In the genomic region with DNA sequence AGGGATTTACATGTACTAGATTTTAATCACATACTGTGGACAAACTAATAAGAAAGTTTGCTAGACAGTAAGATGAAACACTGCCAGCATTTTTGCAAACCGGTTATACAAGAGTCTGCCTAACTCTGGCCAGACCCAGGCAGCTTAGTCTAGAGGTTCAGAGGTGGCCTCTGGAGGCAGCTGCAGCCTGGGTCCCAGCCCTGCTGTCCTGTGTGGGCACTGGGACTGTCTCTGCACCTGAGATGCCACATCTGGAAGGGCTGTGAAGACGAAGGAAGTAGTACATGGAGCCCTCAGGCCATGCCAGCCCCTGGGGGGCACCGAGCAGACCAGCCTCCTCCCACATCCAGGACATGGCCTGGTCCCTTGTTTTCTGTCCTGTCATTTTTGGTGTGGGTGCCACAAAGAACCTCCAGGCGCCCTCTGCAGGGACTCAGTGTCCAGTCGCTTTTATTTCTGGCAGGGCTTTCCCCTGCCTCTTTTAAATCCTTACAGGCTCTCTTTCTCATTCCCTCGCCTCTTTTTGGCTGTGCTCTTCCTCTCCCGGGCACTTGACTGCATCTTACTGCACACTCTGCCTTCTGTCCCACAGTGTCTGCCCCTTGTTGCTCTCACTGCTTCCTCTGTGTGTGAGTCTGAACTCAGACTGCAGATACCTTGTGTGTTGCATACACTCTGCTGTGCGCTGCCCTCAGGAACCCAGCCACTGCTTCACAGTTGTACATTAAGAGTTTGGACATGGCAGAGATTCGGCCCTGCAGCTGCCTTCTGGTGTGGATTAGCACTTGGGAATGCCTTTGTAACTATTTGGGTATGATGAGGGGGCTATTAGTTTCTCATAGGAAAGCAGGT, we compare ENCODE assay signal across 1 cellular context.
TF ChIP-seq lines count a peak whose summit lies in the region.

No MANE protein-coding gene starts in this region.

TF ChIP-seq in HepG2, 621 proteins besides CTCF, POLR2A, EP300 and RAD21 (continued from another document and continues in another):
- TF ChIP-seq, protein P1, sequence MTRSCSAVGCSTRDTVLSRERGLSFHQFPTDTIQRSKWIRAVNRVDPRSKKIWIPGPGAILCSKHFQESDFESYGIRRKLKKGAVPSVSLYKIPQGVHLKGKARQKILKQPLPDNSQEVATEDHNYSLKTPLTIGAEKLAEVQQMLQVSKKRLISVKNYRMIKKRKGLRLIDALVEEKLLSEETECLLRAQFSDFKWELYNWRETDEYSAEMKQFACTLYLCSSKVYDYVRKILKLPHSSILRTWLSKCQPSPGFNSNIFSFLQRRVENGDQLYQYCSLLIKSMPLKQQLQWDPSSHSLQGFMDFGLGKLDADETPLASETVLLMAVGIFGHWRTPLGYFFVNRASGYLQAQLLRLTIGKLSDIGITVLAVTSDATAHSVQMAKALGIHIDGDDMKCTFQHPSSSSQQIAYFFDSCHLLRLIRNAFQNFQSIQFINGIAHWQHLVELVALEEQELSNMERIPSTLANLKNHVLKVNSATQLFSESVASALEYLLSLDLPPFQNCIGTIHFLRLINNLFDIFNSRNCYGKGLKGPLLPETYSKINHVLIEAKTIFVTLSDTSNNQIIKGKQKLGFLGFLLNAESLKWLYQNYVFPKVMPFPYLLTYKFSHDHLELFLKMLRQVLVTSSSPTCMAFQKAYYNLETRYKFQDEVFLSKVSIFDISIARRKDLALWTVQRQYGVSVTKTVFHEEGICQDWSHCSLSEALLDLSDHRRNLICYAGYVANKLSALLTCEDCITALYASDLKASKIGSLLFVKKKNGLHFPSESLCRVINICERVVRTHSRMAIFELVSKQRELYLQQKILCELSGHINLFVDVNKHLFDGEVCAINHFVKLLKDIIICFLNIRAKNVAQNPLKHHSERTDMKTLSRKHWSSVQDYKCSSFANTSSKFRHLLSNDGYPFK (CRISPR knock-in tag; IDR thresholded peaks at IDR 0.05; ENCODE audit: borderline replicate concordance): peak; percentile 27; the same call in 1 of the 2 replicates
- no peak for TF ChIP-seq DNMT3B (CRISPR knock-in tag; conservative IDR thresholded peaks at IDR 0.05)
- TF ChIP-seq TCF7L2 (IDR thresholded peaks at IDR 0.05; ENCODE audit: low read depth, low read length): no peak
- TF ChIP-seq ZNF572 (CRISPR knock-in tag; IDR thresholded peaks at IDR 0.05): no peak
- no peak for TF ChIP-seq KMT2A (CRISPR knock-in tag; IDR thresholded peaks at IDR 0.05)
- no peak for TF ChIP-seq ZNF724P (CRISPR knock-in tag; IDR thresholded peaks at IDR 0.05; ENCODE audit: borderline replicate concordance)
- no peak for TF ChIP-seq CENPX (CRISPR knock-in tag; IDR thresholded peaks at IDR 0.05)
- no peak for TF ChIP-seq HNRNPLL (IDR thresholded peaks at IDR 0.05; ENCODE audit: low read depth, low read length, poor library complexity, severe bottlenecking)
- no peak for TF ChIP-seq MATR3 (CRISPR knock-in tag; IDR thresholded peaks at IDR 0.05)
- TF ChIP-seq, protein P2, sequence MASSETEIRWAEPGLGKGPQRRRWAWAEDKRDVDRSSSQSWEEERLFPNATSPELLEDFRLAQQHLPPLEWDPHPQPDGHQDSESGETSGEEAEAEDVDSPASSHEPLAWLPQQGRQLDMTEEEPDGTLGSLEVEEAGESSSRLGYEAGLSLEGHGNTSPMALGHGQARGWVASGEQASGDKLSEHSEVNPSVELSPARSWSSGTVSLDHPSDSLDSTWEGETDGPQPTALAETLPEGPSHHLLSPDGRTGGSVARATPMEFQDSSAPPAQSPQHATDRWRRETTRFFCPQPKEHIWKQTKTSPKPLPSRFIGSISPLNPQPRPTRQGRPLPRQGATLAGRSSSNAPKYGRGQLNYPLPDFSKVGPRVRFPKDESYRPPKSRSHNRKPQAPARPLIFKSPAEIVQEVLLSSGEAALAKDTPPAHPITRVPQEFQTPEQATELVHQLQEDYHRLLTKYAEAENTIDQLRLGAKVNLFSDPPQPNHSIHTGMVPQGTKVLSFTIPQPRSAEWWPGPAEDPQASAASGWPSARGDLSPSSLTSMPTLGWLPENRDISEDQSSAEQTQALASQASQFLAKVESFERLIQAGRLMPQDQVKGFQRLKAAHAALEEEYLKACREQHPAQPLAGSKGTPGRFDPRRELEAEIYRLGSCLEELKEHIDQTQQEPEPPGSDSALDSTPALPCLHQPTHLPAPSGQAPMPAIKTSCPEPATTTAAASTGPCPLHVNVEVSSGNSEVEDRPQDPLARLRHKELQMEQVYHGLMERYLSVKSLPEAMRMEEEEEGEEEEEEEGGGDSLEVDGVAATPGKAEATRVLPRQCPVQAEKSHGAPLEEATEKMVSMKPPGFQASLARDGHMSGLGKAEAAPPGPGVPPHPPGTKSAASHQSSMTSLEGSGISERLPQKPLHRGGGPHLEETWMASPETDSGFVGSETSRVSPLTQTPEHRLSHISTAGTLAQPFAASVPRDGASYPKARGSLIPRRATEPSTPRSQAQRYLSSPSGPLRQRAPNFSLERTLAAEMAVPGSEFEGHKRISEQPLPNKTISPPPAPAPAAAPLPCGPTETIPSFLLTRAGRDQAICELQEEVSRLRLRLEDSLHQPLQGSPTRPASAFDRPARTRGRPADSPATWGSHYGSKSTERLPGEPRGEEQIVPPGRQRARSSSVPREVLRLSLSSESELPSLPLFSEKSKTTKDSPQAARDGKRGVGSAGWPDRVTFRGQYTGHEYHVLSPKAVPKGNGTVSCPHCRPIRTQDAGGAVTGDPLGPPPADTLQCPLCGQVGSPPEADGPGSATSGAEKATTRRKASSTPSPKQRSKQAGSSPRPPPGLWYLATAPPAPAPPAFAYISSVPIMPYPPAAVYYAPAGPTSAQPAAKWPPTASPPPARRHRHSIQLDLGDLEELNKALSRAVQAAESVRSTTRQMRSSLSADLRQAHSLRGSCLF (CRISPR knock-in tag; IDR thresholded peaks at IDR 0.05; ENCODE audit: borderline replicate concordance): no peak
- TF ChIP-seq, protein P3, sequence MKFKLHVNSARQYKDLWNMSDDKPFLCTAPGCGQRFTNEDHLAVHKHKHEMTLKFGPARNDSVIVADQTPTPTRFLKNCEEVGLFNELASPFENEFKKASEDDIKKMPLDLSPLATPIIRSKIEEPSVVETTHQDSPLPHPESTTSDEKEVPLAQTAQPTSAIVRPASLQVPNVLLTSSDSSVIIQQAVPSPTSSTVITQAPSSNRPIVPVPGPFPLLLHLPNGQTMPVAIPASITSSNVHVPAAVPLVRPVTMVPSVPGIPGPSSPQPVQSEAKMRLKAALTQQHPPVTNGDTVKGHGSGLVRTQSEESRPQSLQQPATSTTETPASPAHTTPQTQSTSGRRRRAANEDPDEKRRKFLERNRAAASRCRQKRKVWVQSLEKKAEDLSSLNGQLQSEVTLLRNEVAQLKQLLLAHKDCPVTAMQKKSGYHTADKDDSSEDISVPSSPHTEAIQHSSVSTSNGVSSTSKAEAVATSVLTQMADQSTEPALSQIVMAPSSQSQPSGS (CRISPR knock-in tag; IDR thresholded peaks at IDR 0.05): 0 out of 2 replicates have a peak, but pooled peaks have one; percentile 21
- TF ChIP-seq, protein P4, sequence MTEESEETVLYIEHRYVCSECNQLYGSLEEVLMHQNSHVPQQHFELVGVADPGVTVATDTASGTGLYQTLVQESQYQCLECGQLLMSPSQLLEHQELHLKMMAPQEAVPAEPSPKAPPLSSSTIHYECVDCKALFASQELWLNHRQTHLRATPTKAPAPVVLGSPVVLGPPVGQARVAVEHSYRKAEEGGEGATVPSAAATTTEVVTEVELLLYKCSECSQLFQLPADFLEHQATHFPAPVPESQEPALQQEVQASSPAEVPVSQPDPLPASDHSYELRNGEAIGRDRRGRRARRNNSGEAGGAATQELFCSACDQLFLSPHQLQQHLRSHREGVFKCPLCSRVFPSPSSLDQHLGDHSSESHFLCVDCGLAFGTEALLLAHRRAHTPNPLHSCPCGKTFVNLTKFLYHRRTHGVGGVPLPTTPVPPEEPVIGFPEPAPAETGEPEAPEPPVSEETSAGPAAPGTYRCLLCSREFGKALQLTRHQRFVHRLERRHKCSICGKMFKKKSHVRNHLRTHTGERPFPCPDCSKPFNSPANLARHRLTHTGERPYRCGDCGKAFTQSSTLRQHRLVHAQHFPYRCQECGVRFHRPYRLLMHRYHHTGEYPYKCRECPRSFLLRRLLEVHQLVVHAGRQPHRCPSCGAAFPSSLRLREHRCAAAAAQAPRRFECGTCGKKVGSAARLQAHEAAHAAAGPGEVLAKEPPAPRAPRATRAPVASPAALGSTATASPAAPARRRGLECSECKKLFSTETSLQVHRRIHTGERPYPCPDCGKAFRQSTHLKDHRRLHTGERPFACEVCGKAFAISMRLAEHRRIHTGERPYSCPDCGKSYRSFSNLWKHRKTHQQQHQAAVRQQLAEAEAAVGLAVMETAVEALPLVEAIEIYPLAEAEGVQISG (CRISPR knock-in tag; IDR thresholded peaks at IDR 0.05): 0 out of 2 replicates have a peak, but pooled peaks have one; percentile 17
- no peak for TF ChIP-seq IRX3 (CRISPR knock-in tag; IDR thresholded peaks at IDR 0.05; ENCODE audit: borderline replicate concordance, low read depth)
- TF ChIP-seq MIER2 (CRISPR knock-in tag; IDR thresholded peaks at IDR 0.05): 0 out of 2 replicates have a peak, but pooled peaks have one; percentile 7
- TF ChIP-seq ATF1 (CRISPR knock-in tag; IDR thresholded peaks at IDR 0.05): no peak
- no peak for TF ChIP-seq ZBTB21 (CRISPR knock-in tag; IDR thresholded peaks at IDR 0.05)
- TF ChIP-seq ZNF749 (CRISPR knock-in tag; IDR thresholded peaks at IDR 0.05; ENCODE audit: borderline replicate concordance): no peak
- no peak for TF ChIP-seq ZNF253 (CRISPR knock-in tag; IDR thresholded peaks at IDR 0.05; ENCODE audit: borderline replicate concordance)
- TF ChIP-seq SKI (IDR thresholded peaks at IDR 0.05; ENCODE audit: partially characterized antibody): no peak
- no peak for TF ChIP-seq ZNF543 (CRISPR knock-in tag; IDR thresholded peaks at IDR 0.05)
- TF ChIP-seq, protein P5, sequence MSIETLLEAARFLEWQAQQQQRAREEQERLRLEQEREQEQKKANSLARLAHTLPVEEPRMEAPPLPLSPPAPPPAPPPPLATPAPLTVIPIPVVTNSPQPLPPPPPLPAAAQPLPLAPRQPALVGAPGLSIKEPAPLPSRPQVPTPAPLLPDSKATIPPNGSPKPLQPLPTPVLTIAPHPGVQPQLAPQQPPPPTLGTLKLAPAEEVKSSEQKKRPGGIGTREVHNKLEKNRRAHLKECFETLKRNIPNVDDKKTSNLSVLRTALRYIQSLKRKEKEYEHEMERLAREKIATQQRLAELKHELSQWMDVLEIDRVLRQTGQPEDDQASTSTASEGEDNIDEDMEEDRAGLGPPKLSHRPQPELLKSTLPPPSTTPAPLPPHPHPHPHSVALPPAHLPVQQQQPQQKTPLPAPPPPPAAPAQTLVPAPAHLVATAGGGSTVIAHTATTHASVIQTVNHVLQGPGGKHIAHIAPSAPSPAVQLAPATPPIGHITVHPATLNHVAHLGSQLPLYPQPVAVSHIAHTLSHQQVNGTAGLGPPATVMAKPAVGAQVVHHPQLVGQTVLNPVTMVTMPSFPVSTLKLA (IDR thresholded peaks at IDR 0.05): no peak
- TF ChIP-seq ZNF354B (CRISPR knock-in tag; IDR thresholded peaks at IDR 0.05): no peak
- no peak for TF ChIP-seq TCF12 (IDR thresholded peaks at IDR 0.05)
- 0 out of 2 replicates have a peak, but pooled peaks have one; percentile 37 for TF ChIP-seq TCF12 (CRISPR knock-in tag; IDR thresholded peaks at IDR 0.05)
- TF ChIP-seq HOXD1 (CRISPR knock-in tag; IDR thresholded peaks at IDR 0.05): no peak
- TF ChIP-seq, protein P6, sequence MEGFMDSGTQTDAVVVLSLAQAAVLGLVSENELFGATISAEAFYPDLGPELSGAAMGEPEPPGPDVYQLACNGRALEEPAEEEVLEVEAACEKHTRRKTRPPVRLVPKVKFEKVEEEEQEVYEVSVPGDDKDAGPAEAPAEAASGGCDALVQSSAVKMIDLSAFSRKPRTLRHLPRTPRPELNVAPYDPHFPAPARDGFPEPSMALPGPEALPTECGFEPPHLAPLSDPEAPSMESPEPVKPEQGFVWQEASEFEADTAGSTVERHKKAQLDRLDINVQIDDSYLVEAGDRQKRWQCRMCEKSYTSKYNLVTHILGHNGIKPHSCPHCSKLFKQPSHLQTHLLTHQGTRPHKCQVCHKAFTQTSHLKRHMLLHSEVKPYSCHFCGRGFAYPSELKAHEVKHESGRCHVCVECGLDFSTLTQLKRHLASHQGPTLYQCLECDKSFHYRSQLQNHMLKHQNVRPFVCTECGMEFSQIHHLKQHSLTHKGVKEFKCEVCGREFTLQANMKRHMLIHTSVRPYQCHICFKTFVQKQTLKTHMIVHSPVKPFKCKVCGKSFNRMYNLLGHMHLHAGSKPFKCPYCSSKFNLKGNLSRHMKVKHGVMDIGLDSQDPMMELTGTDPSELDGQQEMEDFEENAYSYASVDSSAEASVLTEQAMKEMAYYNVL (CRISPR knock-in tag; IDR thresholded peaks at IDR 0.05; ENCODE audit: borderline replicate concordance): peak; percentile 74; the same call in 1 of the 2 replicates
- peak; percentile 50; the same call in 1 of the 2 replicates for TF ChIP-seq SMAD3 (CRISPR knock-in tag; IDR thresholded peaks at IDR 0.05)
- no peak for TF ChIP-seq ZNF33A (CRISPR knock-in tag; IDR thresholded peaks at IDR 0.05; ENCODE audit: borderline replicate concordance)
- TF ChIP-seq NFYC (CRISPR knock-in tag; IDR thresholded peaks at IDR 0.05): no peak
- TF ChIP-seq ETV5 (CRISPR knock-in tag; IDR thresholded peaks at IDR 0.05; ENCODE audit: borderline replicate concordance): no peak
- no peak for TF ChIP-seq ZEB1 (IDR thresholded peaks at IDR 0.05; ENCODE audit: insufficient replicate concordance, low read depth)
- no peak for TF ChIP-seq RFX3 (CRISPR knock-in tag; IDR thresholded peaks at IDR 0.05)
- TF ChIP-seq MAZ (IDR thresholded peaks at IDR 0.05; ENCODE audit: borderline replicate concordance, low read depth, low read length): no peak
- no peak; the same call in 1 of the 2 replicates for TF ChIP-seq MAZ (CRISPR knock-in tag; IDR thresholded peaks at IDR 0.05; ENCODE audit: low read depth)
- TF ChIP-seq, protein P7, sequence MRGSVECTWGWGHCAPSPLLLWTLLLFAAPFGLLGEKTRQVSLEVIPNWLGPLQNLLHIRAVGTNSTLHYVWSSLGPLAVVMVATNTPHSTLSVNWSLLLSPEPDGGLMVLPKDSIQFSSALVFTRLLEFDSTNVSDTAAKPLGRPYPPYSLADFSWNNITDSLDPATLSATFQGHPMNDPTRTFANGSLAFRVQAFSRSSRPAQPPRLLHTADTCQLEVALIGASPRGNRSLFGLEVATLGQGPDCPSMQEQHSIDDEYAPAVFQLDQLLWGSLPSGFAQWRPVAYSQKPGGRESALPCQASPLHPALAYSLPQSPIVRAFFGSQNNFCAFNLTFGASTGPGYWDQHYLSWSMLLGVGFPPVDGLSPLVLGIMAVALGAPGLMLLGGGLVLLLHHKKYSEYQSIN (CRISPR knock-in tag; IDR thresholded peaks at IDR 0.05; ENCODE audit: borderline replicate concordance): no peak
- peak; percentile 41; the same call in 1 of the 2 replicates for TF ChIP-seq KDM5B (CRISPR knock-in tag; IDR thresholded peaks at IDR 0.05; ENCODE audit: borderline replicate concordance)
